12 cellular contexts compared by ENCODE assay signal in the genomic region with DNA sequence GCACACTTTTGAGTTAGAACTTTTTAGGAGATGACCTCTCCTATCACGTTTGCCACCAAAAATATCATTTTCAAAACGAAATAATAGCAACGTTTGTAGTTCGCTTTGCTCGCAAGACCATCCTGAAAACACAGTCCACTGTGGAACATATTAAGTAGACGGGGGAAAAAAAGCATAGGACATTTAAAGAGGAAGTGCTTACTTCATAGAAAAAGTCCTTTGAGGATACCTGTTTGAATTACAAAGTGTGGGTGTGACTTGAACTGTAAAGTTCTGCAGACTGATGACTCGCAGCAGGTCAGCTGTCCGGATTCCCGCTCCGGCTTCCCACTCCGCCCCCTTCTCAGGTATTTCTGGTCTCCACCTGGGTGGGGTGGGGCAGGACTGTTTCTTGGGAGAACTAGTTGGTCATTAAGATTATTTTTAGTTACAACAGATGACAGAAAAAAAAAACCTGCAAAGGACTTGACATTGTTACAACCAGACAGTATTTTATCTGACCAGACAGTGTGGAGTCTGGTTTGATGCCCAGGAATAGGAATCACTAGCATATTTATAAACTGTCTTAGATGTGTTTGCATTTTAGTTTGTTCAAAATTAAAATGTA. TPM values are rescaled to one million over a fixed set of nuclear protein-coding genes. Genes with fewer than 3 reads are reported as not detected.
A peak's percentile ranks its signal among the peaks of the same experiment; 100 is the strongest.
DNase-seq lines count a peak whose midpoint lies in the region; ATAC-seq, FAIRE-seq and TF ChIP-seq lines count a peak whose summit lies in the region.
"Had no signal": no experiment of that assay in that cellular context is flagged by ENCODE, and none has a peak within 500 bp of the region (broad histone marks: within the 10 kb centered on the region; RNA-seq: fewer than 3 reads in every experiment).

No MANE protein-coding gene starts in this region.

- ATAC-seq in GM23338 (peak; percentile 44; the same call in 2 of the 3 replicates), T-helper 17 cell (no peak), pancreas (peak in 3 of 4 donors; percentile 61 to 72 (median 66)), GM21786 (IDR thresholded peaks at IDR 0.05; ENCODE audit: unreplicated experiment) (no peak)

- H3K9me3 ChIP-seq in T-helper 17 cell (ENCODE audit: control insufficient read depth, low read length, poor library complexity, severe bottlenecking) (no peaks in the 10 kb centered on the region), left ventricle myocardium inferior (replicated peaks) (no peaks in the 10 kb centered on the region), pancreas (no peaks in the 10 kb centered on the region), ascending aorta (no peaks in the 10 kb centered on the region)

- peaks cover 70% of the 10 kb centered on the region for H3K36me3 Mint-ChIP-seq in GM23338 (ENCODE audit: low read depth)
- peaks cover 2% of the 10 kb centered on the region for H3K36me3 Mint-ChIP-seq in T-helper 17 cell (ENCODE audit: low read depth)

- intact Hi-C loops in left ventricle myocardium inferior (cut with micrococcal nuclease) (no loop called here), pancreas (cut with DNase I) (no loop called here), ascending aorta (cut with DNase I) (no loop called here)

- WGBS in pancreas, 2 donors: 53 to 60% methylated on average over 10 to 11 of the region's 11 CpGs

- H3K4me3 ChIP-seq in GM23338 (no peak overlapping the region), left ventricle myocardium inferior (no peak overlapping the region), pancreas (no peak overlapping the region), ascending aorta (no peak overlapping the region)

- peaks cover 4% of the 10 kb centered on the region; the same call in 1 of the 2 replicates for H3F3A ChIP-seq in GM23338 (replicated peaks; ENCODE audit: low read depth)

- in situ Hi-C loops in GM13976 (cut with MboI; ENCODE audit: low sequenced_read_pairs, unreplicated experiment): no loop called here

- H3K27ac Mint-ChIP-seq in GM23338 (no peak overlapping the region; the same call in 1 of the 2 replicates), T-helper 17 cell (peak overlapping the region; percentile 72)

- DNase-seq in GM23338 (ENCODE audit: low spot score) (peak; percentile 31), T-helper 17 cell (no peak), left ventricle myocardium inferior (peak; percentile 22), pancreas (peak in 1 of 6 donors; percentile 38), GM13976 (ENCODE audit: low spot score) (no peak), ascending aorta (ENCODE audit: low spot score in 2 of 2) (no peak), NCI-H524 (lab: John Stamatoyannopoulos, UW) (no peak)
- DNase-seq: activated effector memory CD4-positive, alpha-beta T cell treated with Interleukin-2 at 50 U/mL for 16 hours; NCI-H2029 treated with DMSO at 0.1 percent for 48 hours; occipital lobe had no signal

- H3K27me3 Mint-ChIP-seq in GM23338 (ENCODE audit: insufficient read depth, low read depth, poor library complexity) (no peaks in the 10 kb centered on the region), T-helper 17 cell (no peaks in the 10 kb centered on the region)

- H4K20me1 ChIP-seq in GM23338 (replicated peaks; ENCODE audit: insufficient read depth): 0 out of 2 replicates have a peak, but pooled peaks cover 4% of the 10 kb centered on the region

- no peak for FAIRE-seq in pancreas (lab: Jason Lieb, UNC)
- FAIRE-seq: keratinocyte had no signal

- H3K27ac ChIP-seq in GM23338 (ENCODE audit: low read depth) (peak overlapping the region; percentile 24; the same call in 1 of the 2 replicates), left ventricle myocardium inferior (replicated peaks) (peak overlapping the region; percentile 74), pancreas (peak overlapping the region in 1 of 4 donors; percentile 71), ascending aorta (no peak overlapping the region)

- H3K27me3 ChIP-seq in GM23338 (ENCODE audit: insufficient read depth) (no peaks in the 10 kb centered on the region), left ventricle myocardium inferior (ENCODE audit: low read depth) (no peaks in the 10 kb centered on the region), pancreas (no peaks in the 10 kb centered on the region), ascending aorta (no peaks in the 10 kb centered on the region)

- TF ChIP-seq CTCF in GM23338 (conservative IDR thresholded peaks at IDR 0.05; ENCODE audit: low read depth in 2 of 2) (no peak), left ventricle myocardium inferior (IDR thresholded peaks at IDR 0.05; ENCODE audit: borderline replicate concordance) (no peak), pancreas (IDR thresholded peaks at IDR 0.05) (no peak), GM13976 (IDR thresholded peaks at IDR 0.05; ENCODE audit: borderline replicate concordance, control extremely low read depth, extremely low read depth, insufficient read depth, missing control alignments) (no peak), ascending aorta (IDR thresholded peaks at IDR 0.05) (no peak)

- H3K4me1 ChIP-seq in GM23338 (ENCODE audit: insufficient read depth) (no peaks in the 10 kb centered on the region), left ventricle myocardium inferior (peaks cover 54% of the 10 kb centered on the region), pancreas (peaks cover 0 to 23% (median 18%) of the 10 kb centered on the region in 3 donors), ascending aorta (no peaks in the 10 kb centered on the region)

- no peak overlapping the region for H2AFZ ChIP-seq in GM23338

- H3K36me3 ChIP-seq in GM23338 (ENCODE audit: insufficient read depth) (peaks cover 44% of the 10 kb centered on the region), left ventricle myocardium inferior (peaks cover 76% of the 10 kb centered on the region), pancreas (peaks cover 0 to 42% (median 31%) of the 10 kb centered on the region in 3 donors), ascending aorta (peaks cover 72 to 82% of the 10 kb centered on the region in 2 donors)

- no peaks in the 10 kb centered on the region for H3K9me3 Mint-ChIP-seq in GM23338

- H3K4me3 Mint-ChIP-seq in GM23338: no peak overlapping the region
- no peak overlapping the region for H3K4me3 Mint-ChIP-seq in T-helper 17 cell

- H3K4me2 ChIP-seq in GM23338: no peak overlapping the region

- H3K79me2 ChIP-seq in GM23338 (replicated peaks; ENCODE audit: insufficient read depth): peaks cover 4% of the 10 kb centered on the region

- H3K4me1 Mint-ChIP-seq in GM23338 (peaks cover 13% of the 10 kb centered on the region; the same call in 2 of the 3 replicates), T-helper 17 cell (peaks cover 29% of the 10 kb centered on the region)

- H3K9me2 ChIP-seq in GM23338 (ENCODE audit: insufficient read depth): no peaks in the 10 kb centered on the region

TF ChIP-seq in GM23338, 12 proteins besides CTCF, POLR2A, EP300 and RAD21 (continues in another document):
- no peak for TF ChIP-seq ZNF114 (CRISPR knock-in tag; IDR thresholded peaks at IDR 0.05)
- TF ChIP-seq JUNB (IDR thresholded peaks at IDR 0.05; ENCODE audit: unreplicated experiment): no peak
- no peak for TF ChIP-seq NANOG (IDR thresholded peaks at IDR 0.05; ENCODE audit: borderline replicate concordance)
- TF ChIP-seq CREB1 (CRISPR knock-in tag; IDR thresholded peaks at IDR 0.05; ENCODE audit: low read depth): no peak

RNA-seq across cellular contexts. Expression of gene CNOT11, which starts 13.3 kb away (rescaled TPM):
- 59.1 and 74.2 TPM in 2 replicates for total RNA-seq in GM23338 (2014; rRNA removed; shearing (Covaris generic))
- polyA plus RNA-seq in GM23338 (2016; fragmentation: Nextera tagmentation; extraction: Ambion mirVana) (27.6 and 34.8 TPM in 2 replicates), pancreas (10 to 100 TPM; 10.2 to 20.3 TPM)
- total RNA-seq in T-helper 17 cell (10 to 100 TPM; 48.3 to 48.5 TPM), left ventricle myocardium inferior (33.8 TPM), pancreas (10 to 100 TPM; 15.4 to 25.4 (median 17.6) TPM), ascending aorta (32.5 TPM)

RNA-seq across cellular contexts. Expression of gene RNF149, which starts 42.5 kb away (rescaled TPM):
- 42.4 and 47.6 TPM in 2 replicates for total RNA-seq in GM23338 (2014; rRNA removed; shearing (Covaris generic))
- polyA plus RNA-seq in GM23338 (2016; fragmentation: Nextera tagmentation; extraction: Ambion mirVana) (37.2 and 38.8 TPM in 2 replicates), pancreas (10 to 100 TPM; 24.3 to 27.1 TPM)
- total RNA-seq in T-helper 17 cell (100 to 1,000 TPM; 180 to 185 TPM), left ventricle myocardium inferior (12.0 TPM), pancreas (10 to 100 TPM; 18.8 to 36.9 (median 24.5) TPM), ascending aorta (39.9 TPM)

Comparison
In these comparisons a context has a peak if more than half of its experiments do, and no peak if none do; other contexts are left out.
1. ATAC-seq: peak in GM23338 (single experiment) and pancreas (3 of 4); none in T-helper 17 cell (single experiment) and GM21786 (single experiment).
2. DNase-seq: peak in GM23338 (single experiment) and left ventricle myocardium inferior (single experiment); none in T-helper 17 cell (0 of 3), GM13976 (single experiment), ascending aorta (0 of 2) and NCI-H524 (0 of 2).
3. H3K27ac ChIP-seq: peak in GM23338 (single experiment) and left ventricle myocardium inferior (single experiment); none in ascending aorta (0 of 2).